Comparison of ENCODE assay signal across 1 cellular context in the genomic region with DNA sequence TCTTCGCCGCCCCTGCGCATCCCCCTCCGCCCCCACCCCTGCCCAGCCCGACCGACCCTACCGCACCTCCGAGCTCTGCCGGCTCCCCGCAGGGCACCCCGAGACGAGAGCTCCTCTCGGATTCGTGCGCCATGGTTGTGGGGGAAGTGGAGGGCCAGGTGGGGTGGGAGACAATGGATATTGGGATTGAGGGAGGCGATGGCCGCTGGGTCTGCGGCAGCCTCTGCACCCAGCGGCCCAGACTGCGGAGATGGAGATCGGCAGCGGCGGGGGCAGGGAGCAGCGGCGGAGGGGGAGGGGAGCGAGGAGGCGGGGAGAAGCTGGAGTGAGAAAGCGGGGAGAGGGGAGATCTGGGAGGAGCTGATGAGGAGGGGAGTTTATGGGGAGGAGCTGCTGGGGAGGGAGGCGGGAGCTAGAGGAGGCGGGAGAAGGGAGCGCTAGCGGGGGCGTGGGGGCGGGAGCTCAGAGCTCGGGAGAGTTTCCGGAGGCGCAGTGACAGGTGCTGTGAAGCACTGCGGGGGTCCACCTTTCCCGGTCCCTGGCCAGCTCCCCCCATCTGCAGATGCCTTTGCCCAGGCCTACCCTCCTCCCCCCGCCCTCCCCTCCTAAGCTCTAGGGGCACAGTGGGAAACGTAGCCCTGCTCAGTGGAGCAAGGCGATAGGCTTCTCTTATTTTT.
TF ChIP-seq lines count a peak whose summit lies in the region.

SALL2 (minus strand) TSS at position 352 of the 677 bp plus-strand sequence; CDS start at position 133, 219 bp downstream.

TF ChIP-seq in HepG2, 621 proteins besides CTCF, POLR2A, EP300 and RAD21 (continued from another document and continues in another):
- TF ChIP-seq HIC2 (CRISPR knock-in tag; IDR thresholded peaks at IDR 0.05; ENCODE audit: low read depth): no peak
- TF ChIP-seq IKZF5 (CRISPR knock-in tag; IDR thresholded peaks at IDR 0.05): peak; percentile 19; the same call in 1 of the 2 replicates
- no peak for TF ChIP-seq IKZF1 (IDR thresholded peaks at IDR 0.05)
- TF ChIP-seq ZNF225 (CRISPR knock-in tag; IDR thresholded peaks at IDR 0.05): no peak
- TF ChIP-seq RORA (CRISPR knock-in tag; IDR thresholded peaks at IDR 0.05): no peak
- TF ChIP-seq ZNF552 (CRISPR knock-in tag; IDR thresholded peaks at IDR 0.05; ENCODE audit: borderline replicate concordance): no peak
- no peak for TF ChIP-seq ZNF343 (CRISPR knock-in tag; IDR thresholded peaks at IDR 0.05)
- no peak for TF ChIP-seq ZFP82 (CRISPR knock-in tag; IDR thresholded peaks at IDR 0.05; ENCODE audit: borderline replicate concordance)
- TF ChIP-seq, protein P1, sequence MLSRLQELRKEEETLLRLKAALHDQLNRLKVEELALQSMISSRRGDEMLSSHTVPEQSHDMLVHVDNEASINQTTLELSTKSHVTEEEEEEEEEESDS (CRISPR knock-in tag; IDR thresholded peaks at IDR 0.05; ENCODE audit: borderline replicate concordance): no peak
- TF ChIP-seq IRF2 (CRISPR knock-in tag; IDR thresholded peaks at IDR 0.05): peak; percentile 44; the same call in 1 of the 2 replicates
- TF ChIP-seq HDAC1 (CRISPR knock-in tag; IDR thresholded peaks at IDR 0.05): peak; percentile 46; the same call in 1 of the 2 replicates
- no peak for TF ChIP-seq JUN (CRISPR knock-in tag; IDR thresholded peaks at IDR 0.05)
- no peak for TF ChIP-seq HNRNPH1 (optimal IDR thresholded peaks at IDR 0.05; ENCODE audit: low read depth, low read length)
- TF ChIP-seq ZNF740 (CRISPR knock-in tag; IDR thresholded peaks at IDR 0.05): 0 out of 2 replicates have a peak, but pooled peaks have one; percentile 22
- peak; percentile 67; the same call in 1 of the 2 replicates for TF ChIP-seq SAP130 (CRISPR knock-in tag; IDR thresholded peaks at IDR 0.05; ENCODE audit: low read depth)
- TF ChIP-seq ZNF446 (CRISPR knock-in tag; IDR thresholded peaks at IDR 0.05): no peak
- no peak for TF ChIP-seq ARNT (IDR thresholded peaks at IDR 0.05)
- TF ChIP-seq GABPA (IDR thresholded peaks at IDR 0.05; ENCODE audit: low read depth, low read length): no peak; the same call in 1 of the 2 replicates
- peak; percentile 63 for TF ChIP-seq GABPA (CRISPR knock-in tag; IDR thresholded peaks at IDR 0.05; ENCODE audit: low read depth)
- TF ChIP-seq TBX2 (CRISPR knock-in tag; IDR thresholded peaks at IDR 0.05; ENCODE audit: borderline replicate concordance): no peak
- peak; percentile 58 for TF ChIP-seq TAF15 (IDR thresholded peaks at IDR 0.05; ENCODE audit: low read depth, low read length, poor library complexity, severe bottlenecking)
- TF ChIP-seq ZNF251 (CRISPR knock-in tag; IDR thresholded peaks at IDR 0.05): no peak
- peak; percentile 59; the same call in 1 of the 2 replicates for TF ChIP-seq SP4 (CRISPR knock-in tag; IDR thresholded peaks at IDR 0.05)
- peak; percentile 95 for TF ChIP-seq MAZ (IDR thresholded peaks at IDR 0.05; ENCODE audit: borderline replicate concordance, low read depth, low read length)
- peak; percentile 59; the same call in 1 of the 2 replicates for TF ChIP-seq MAZ (CRISPR knock-in tag; IDR thresholded peaks at IDR 0.05; ENCODE audit: low read depth)
- TF ChIP-seq NR2F6 (IDR thresholded peaks at IDR 0.05): no peak
- 0 out of 2 replicates have a peak, but pooled peaks have one; percentile 15 for TF ChIP-seq NR2F6 (CRISPR knock-in tag; IDR thresholded peaks at IDR 0.05)
- TF ChIP-seq ARNT2 (CRISPR knock-in tag; IDR thresholded peaks at IDR 0.05; ENCODE audit: low read depth): no peak; the same call in 1 of the 2 replicates
- TF ChIP-seq MXD1 (CRISPR knock-in tag; IDR thresholded peaks at IDR 0.05): no peak
- no peak for TF ChIP-seq NFE2 (CRISPR knock-in tag; IDR thresholded peaks at IDR 0.05)
- no peak for TF ChIP-seq SSRP1 (CRISPR knock-in tag; IDR thresholded peaks at IDR 0.05)
- peak; percentile 39; the same call in 1 of the 2 replicates for TF ChIP-seq ZNF331 (CRISPR knock-in tag; IDR thresholded peaks at IDR 0.05)
- peak; percentile 61; the same call in 1 of the 2 replicates for TF ChIP-seq ERF (CRISPR knock-in tag; IDR thresholded peaks at IDR 0.05)
- 0 out of 2 replicates have a peak, but pooled peaks have one; percentile 50 for TF ChIP-seq POLR2G (IDR thresholded peaks at IDR 0.05; ENCODE audit: low read depth, low read length)
- peak; percentile 58; the same call in 1 of the 2 replicates for TF ChIP-seq ZNF292 (CRISPR knock-in tag; IDR thresholded peaks at IDR 0.05; ENCODE audit: borderline replicate concordance, low read depth)
- no peak for TF ChIP-seq ZNF33A (CRISPR knock-in tag; IDR thresholded peaks at IDR 0.05; ENCODE audit: borderline replicate concordance)
- TF ChIP-seq KDM3A (CRISPR knock-in tag; IDR thresholded peaks at IDR 0.05; ENCODE audit: low read depth): no peak
- TF ChIP-seq ZFP37 (CRISPR knock-in tag; IDR thresholded peaks at IDR 0.05; ENCODE audit: borderline replicate concordance): no peak
- no peak for TF ChIP-seq THYN1 (CRISPR knock-in tag; IDR thresholded peaks at IDR 0.05; ENCODE audit: borderline replicate concordance, low read depth)
- TF ChIP-seq, protein P2, sequence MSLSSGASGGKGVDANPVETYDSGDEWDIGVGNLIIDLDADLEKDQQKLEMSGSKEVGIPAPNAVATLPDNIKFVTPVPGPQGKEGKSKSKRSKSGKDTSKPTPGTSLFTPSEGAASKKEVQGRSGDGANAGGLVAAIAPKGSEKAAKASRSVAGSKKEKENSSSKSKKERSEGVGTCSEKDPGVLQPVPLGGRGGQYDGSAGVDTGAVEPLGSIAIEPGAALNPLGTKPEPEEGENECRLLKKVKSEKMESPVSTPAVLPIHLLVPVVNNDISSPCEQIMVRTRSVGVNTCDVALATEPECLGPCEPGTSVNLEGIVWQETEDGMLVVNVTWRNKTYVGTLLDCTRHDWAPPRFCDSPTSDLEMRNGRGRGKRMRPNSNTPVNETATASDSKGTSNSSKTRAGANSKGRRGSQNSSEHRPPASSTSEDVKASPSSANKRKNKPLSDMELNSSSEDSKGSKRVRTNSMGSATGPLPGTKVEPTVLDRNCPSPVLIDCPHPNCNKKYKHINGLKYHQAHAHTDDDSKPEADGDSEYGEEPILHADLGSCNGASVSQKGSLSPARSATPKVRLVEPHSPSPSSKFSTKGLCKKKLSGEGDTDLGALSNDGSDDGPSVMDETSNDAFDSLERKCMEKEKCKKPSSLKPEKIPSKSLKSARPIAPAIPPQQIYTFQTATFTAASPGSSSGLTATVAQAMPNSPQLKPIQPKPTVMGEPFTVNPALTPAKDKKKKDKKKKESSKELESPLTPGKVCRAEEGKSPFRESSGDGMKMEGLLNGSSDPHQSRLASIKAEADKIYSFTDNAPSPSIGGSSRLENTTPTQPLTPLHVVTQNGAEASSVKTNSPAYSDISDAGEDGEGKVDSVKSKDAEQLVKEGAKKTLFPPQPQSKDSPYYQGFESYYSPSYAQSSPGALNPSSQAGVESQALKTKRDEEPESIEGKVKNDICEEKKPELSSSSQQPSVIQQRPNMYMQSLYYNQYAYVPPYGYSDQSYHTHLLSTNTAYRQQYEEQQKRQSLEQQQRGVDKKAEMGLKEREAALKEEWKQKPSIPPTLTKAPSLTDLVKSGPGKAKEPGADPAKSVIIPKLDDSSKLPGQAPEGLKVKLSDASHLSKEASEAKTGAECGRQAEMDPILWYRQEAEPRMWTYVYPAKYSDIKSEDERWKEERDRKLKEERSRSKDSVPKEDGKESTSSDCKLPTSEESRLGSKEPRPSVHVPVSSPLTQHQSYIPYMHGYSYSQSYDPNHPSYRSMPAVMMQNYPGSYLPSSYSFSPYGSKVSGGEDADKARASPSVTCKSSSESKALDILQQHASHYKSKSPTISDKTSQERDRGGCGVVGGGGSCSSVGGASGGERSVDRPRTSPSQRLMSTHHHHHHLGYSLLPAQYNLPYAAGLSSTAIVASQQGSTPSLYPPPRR (CRISPR knock-in tag; IDR thresholded peaks at IDR 0.05; ENCODE audit: borderline replicate concordance): peak; percentile 65; the same call in 1 of the 2 replicates
- TF ChIP-seq ZNF775 (CRISPR knock-in tag; IDR thresholded peaks at IDR 0.05; ENCODE audit: borderline replicate concordance): peak; percentile 98
- no peak for TF ChIP-seq MED8 (CRISPR knock-in tag; IDR thresholded peaks at IDR 0.05; ENCODE audit: insufficient replicate concordance)
- TF ChIP-seq ZBTB8A (CRISPR knock-in tag; IDR thresholded peaks at IDR 0.05; ENCODE audit: borderline replicate concordance, low read depth): no peak
- no peak for TF ChIP-seq ZNF776 (CRISPR knock-in tag; IDR thresholded peaks at IDR 0.05)
- TF ChIP-seq, protein P3, sequence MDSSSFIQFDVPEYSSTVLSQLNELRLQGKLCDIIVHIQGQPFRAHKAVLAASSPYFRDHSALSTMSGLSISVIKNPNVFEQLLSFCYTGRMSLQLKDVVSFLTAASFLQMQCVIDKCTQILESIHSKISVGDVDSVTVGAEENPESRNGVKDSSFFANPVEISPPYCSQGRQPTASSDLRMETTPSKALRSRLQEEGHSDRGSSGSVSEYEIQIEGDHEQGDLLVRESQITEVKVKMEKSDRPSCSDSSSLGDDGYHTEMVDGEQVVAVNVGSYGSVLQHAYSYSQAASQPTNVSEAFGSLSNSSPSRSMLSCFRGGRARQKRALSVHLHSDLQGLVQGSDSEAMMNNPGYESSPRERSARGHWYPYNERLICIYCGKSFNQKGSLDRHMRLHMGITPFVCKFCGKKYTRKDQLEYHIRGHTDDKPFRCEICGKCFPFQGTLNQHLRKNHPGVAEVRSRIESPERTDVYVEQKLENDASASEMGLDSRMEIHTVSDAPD (CRISPR knock-in tag; IDR thresholded peaks at IDR 0.05): no peak
- TF ChIP-seq ZNF839 (CRISPR knock-in tag; IDR thresholded peaks at IDR 0.05; ENCODE audit: borderline replicate concordance): no peak
- no peak for TF ChIP-seq ZNF34 (CRISPR knock-in tag; IDR thresholded peaks at IDR 0.05; ENCODE audit: borderline replicate concordance)
- peak; percentile 23; the same call in 1 of the 2 replicates for TF ChIP-seq HIVEP1 (CRISPR knock-in tag; IDR thresholded peaks at IDR 0.05)
- TF ChIP-seq CENPT (CRISPR knock-in tag; IDR thresholded peaks at IDR 0.05; ENCODE audit: low read depth): no peak
- TF ChIP-seq GABPB1 (CRISPR knock-in tag; IDR thresholded peaks at IDR 0.05): peak; percentile 79
- peak; percentile 45 for TF ChIP-seq ZFY (CRISPR knock-in tag; IDR thresholded peaks at IDR 0.05)
- 0 out of 2 replicates have a peak, but pooled peaks have one; percentile 51 for TF ChIP-seq ZNF589 (CRISPR knock-in tag; conservative IDR thresholded peaks at IDR 0.05)
- no peak for TF ChIP-seq ZNF30 (CRISPR knock-in tag; IDR thresholded peaks at IDR 0.05)
- TF ChIP-seq, protein P4, sequence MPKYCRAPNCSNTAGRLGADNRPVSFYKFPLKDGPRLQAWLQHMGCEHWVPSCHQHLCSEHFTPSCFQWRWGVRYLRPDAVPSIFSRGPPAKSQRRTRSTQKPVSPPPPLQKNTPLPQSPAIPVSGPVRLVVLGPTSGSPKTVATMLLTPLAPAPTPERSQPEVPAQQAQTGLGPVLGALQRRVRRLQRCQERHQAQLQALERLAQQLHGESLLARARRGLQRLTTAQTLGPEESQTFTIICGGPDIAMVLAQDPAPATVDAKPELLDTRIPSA (CRISPR knock-in tag; IDR thresholded peaks at IDR 0.05; ENCODE audit: borderline replicate concordance): 0 out of 2 replicates have a peak, but pooled peaks have one; percentile 71
- TF ChIP-seq MNT (IDR thresholded peaks at IDR 0.05): no peak
- no peak for TF ChIP-seq TOPORS (CRISPR knock-in tag; IDR thresholded peaks at IDR 0.05)
- TF ChIP-seq NR2F1 (CRISPR knock-in tag; IDR thresholded peaks at IDR 0.05): no peak
- peak; percentile 10; the same call in 1 of the 2 replicates for TF ChIP-seq TFAP4 (IDR thresholded peaks at IDR 0.05; ENCODE audit: borderline replicate concordance, low read depth)
